Comparison of ENCODE assay signal across 12 cellular contexts in the genomic region with DNA sequence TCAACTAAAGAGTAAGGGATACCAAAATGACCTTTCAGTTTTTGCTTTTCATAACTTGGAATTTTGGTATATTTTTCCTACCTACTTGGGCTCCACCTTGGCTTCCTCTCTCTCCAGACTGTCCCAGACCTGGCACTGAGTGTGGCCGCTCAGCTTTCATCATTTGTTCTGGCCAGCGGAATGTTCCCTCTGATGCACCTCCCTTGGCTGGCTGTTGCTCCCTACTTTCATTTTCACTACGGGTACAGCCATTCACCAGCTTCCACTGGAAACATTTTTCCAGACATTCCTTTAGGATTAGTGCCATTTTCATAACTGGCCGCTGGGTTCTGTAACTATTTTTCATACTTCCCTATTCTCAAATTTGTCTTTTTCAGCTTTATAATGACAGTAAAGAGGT.
DNase-seq lines count a peak whose midpoint lies in the region; ATAC-seq and TF ChIP-seq lines count a peak whose summit lies in the region.
"Had no signal": no experiment of that assay in that cellular context is flagged by ENCODE, and none has a peak within 500 bp of the region (broad histone marks: within the 10 kb centered on the region; RNA-seq: fewer than 3 reads in every experiment).

No MANE protein-coding gene starts in this region.

- no peaks in the 10 kb centered on the region for H3F3A ChIP-seq in PC-3 (ENCODE audit: low read length, unreplicated experiment)

- no peak overlapping the region for H3K27ac ChIP-seq in PC-3 (ENCODE audit: low read length)
- no peak overlapping the region for H3K27ac ChIP-seq in ovary
- H3K27ac ChIP-seq: uterus had no signal

- intact Hi-C loops in PC-3 (cut with micrococcal nuclease): no loop called here
- intact Hi-C loops in ovary (cut with DNase I): no loop called here
- intact Hi-C loops in left colon (cut with DNase I, micrococcal nuclease): no loop called here

- TF ChIP-seq CTCF in AG09319 (IDR thresholded peaks at IDR 0.05; ENCODE audit: low read depth, low read length) (no peak), PC-3 (conservative IDR thresholded peaks at IDR 0.05; ENCODE audit: low read depth, low read length) (no peak), ovary (IDR thresholded peaks at IDR 0.05) (no peak)

- TF ChIP-seq POLR2A in ovary (IDR thresholded peaks at IDR 0.05): no peak

- H3K4me3 ChIP-seq in PC-3 (ENCODE audit: low read length) (no peak overlapping the region), ovary (peak overlapping the region; percentile 20)

- no peak for ATAC-seq in PC-3
- no peak for ATAC-seq in left colon
- ATAC-seq: CD8-positive, alpha-beta T cell had no signal

- no peak overlapping the region for H3K9ac ChIP-seq in PC-3 (ENCODE audit: low read length)

- WGBS in ovary, 3 donors: 56 to 73% (median 72%) methylated on average over 4 of the region's 4 CpGs

- no TSS peak for BruUV-seq in PC-3 (replicated peaks; lab: Mats Ljungman, UMichigan)

- DNase-seq in AG09319 (ENCODE audit: extremely low read depth, low read depth): peak; percentile 19
- DNase-seq in PC-3: no peak
- DNase-seq in fibroblast of peridontal ligament (ENCODE audit: extremely low read depth): peak; percentile 35
- DNase-seq in ovary: no peak
- no peak for DNase-seq in GDM1 (lab: John Stamatoyannopoulos, UW)
- DNase-seq in left colon: no peak
- DNase-seq in effector CD4-positive, alpha-beta T cell: no peak
- DNase-seq in NCI-H146 treated with DMSO at 0.1 percent for 48 hours (lab: John Stamatoyannopoulos, UW; ENCODE audit: unreplicated experiment): no peak
- DNase-seq: activated gamma-delta T cell; CD8-positive, alpha-beta T cell; islet precursor cell had no signal

- H3K27me3 ChIP-seq in PC-3 (ENCODE audit: low read length) (no peaks in the 10 kb centered on the region), ovary (no peaks in the 10 kb centered on the region)
- H3K27me3 ChIP-seq: uterus had no signal

- H3K36me3 ChIP-seq in PC-3 (ENCODE audit: low read depth, low read length) (no peaks in the 10 kb centered on the region), ovary (no peaks in the 10 kb centered on the region)
- H3K36me3 ChIP-seq: uterus had no signal

- H3K9me3 ChIP-seq in PC-3 (ENCODE audit: low read length): no peaks in the 10 kb centered on the region
- H3K9me3 ChIP-seq in ovary: no peaks in the 10 kb centered on the region
- H3K9me3 ChIP-seq: uterus had no signal

- H3K4me1 ChIP-seq in PC-3 (ENCODE audit: insufficient read depth, low read length) (no peaks in the 10 kb centered on the region), ovary (ENCODE audit: insufficient read depth) (no peaks in the 10 kb centered on the region)
- H3K4me1 ChIP-seq: uterus had no signal

- no peak for TF ChIP-seq EP300 in ovary (IDR thresholded peaks at IDR 0.05)

- no peaks in the 10 kb centered on the region for H3K79me2 ChIP-seq in PC-3 (ENCODE audit: low read length)

- no peak overlapping the region for H2AFZ ChIP-seq in PC-3 (ENCODE audit: low read length)

- H3K4me2 ChIP-seq in PC-3 (ENCODE audit: low read length): peak overlapping the region; percentile 34; the same call in 1 of the 2 replicates

- CTCF ChIA-PET in PC-3 (lab: Charles Lee): no interaction called here

- no peaks in the 10 kb centered on the region for H4K20me1 ChIP-seq in PC-3 (ENCODE audit: low read length)

- no peaks in the 10 kb centered on the region for H3K9me2 ChIP-seq in PC-3 (replicated peaks; ENCODE audit: low read length)

- POLR2A ChIA-PET in PC-3 (lab: Charles Lee; ENCODE audit: unreplicated experiment): no interaction called here

Comparison
In these comparisons a context has a peak if more than half of its experiments do, and no peak if none do; other contexts are left out.
1. DNase-seq: peak in AG09319 (single experiment) and fibroblast of peridontal ligament (single experiment); none in PC-3 (single experiment), ovary (0 of 5), GDM1 (single experiment), left colon (0 of 2), effector CD4-positive, alpha-beta T cell (single experiment) and NCI-H146 treated with DMSO at 0.1 percent for 48 hours (single experiment).